In genomic region chr12:45994736-45995135, GRCh38 we compare ENCODE assay signal across 1 cellular context.
TF ChIP-seq lines count a peak whose summit lies in the region.

No MANE protein-coding gene starts in this region.

TF ChIP-seq in HepG2, 621 proteins besides CTCF, POLR2A, EP300 and RAD21:
- TF ChIP-seq, protein P1, sequence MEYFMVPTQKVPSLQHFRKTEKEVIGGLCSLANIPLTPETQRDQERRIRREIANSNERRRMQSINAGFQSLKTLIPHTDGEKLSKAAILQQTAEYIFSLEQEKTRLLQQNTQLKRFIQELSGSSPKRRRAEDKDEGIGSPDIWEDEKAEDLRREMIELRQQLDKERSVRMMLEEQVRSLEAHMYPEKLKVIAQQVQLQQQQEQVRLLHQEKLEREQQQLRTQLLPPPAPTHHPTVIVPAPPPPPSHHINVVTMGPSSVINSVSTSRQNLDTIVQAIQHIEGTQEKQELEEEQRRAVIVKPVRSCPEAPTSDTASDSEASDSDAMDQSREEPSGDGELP (IDR thresholded peaks at IDR 0.05; ENCODE audit: borderline replicate concordance, low read depth) = peak; percentile 52; the same call in 1 of the 2 replicates
- no peak for TF ChIP-seq RARA (CRISPR knock-in tag; IDR thresholded peaks at IDR 0.05)
- peak; percentile 40 for TF ChIP-seq NFYB (CRISPR knock-in tag; IDR thresholded peaks at IDR 0.05)
- TF ChIP-seq NFYC (CRISPR knock-in tag; IDR thresholded peaks at IDR 0.05) = peak; percentile 35; the same call in 1 of the 2 replicates
- TF ChIP-seq TEAD3 (CRISPR knock-in tag; optimal IDR thresholded peaks at IDR 0.05; ENCODE audit: borderline replicate concordance) = peak; percentile 44
